1 cellular context compared by ENCODE assay signal in the genomic region with DNA sequence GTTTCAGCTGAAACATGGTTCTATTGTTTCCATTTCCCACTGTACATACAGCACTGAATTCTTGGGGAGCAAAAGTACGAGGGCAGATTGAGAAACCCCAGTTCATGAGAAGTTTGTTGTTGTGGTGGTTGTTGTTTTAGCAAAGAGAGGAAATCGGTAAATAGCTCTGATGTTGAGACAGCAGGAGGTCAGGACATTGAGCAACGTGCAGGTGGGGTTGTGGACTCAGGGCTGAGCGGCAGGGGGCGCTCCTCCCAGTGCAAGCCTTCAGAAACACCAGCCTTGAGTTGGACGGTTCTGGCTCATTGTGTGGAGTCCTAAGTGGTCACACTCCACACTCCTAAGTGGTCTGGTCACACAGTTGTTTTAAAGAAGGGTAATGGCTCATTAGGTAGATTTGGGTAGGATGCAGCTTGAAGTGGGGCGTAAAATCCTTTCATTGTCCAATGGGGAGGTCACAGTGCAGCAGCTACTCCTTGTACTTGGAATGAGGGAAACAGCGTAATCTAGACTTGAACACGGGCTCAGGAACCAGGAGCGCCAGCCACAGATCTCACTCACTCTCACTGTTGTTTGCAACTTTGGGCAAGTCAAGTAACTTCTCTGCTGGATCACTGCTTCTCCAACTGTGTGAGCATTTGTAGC.
TF ChIP-seq lines count a peak whose summit lies in the region.

No MANE protein-coding gene starts in this region.

TF ChIP-seq in HepG2, 621 proteins besides CTCF, POLR2A, EP300 and RAD21 (continued from another document and continues in another):
- TF ChIP-seq, protein P1, sequence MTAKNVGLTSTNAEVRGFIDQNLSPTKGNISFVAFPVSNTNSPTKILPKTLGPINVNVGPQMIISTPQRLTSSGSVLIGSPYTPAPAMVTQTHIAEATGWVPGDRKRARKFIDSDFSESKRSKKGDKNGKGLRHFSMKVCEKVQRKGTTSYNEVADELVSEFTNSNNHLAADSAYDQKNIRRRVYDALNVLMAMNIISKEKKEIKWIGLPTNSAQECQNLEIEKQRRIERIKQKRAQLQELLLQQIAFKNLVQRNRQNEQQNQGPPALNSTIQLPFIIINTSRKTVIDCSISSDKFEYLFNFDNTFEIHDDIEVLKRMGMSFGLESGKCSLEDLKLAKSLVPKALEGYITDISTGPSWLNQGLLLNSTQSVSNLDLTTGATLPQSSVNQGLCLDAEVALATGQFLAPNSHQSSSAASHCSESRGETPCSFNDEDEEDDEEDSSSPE (CRISPR knock-in tag; IDR thresholded peaks at IDR 0.05): no peak
- TF ChIP-seq ZBTB49 (CRISPR knock-in tag; IDR thresholded peaks at IDR 0.05; ENCODE audit: borderline replicate concordance) (no peak), FOXK2 (IDR thresholded peaks at IDR 0.05) (no peak), PAXIP1 (CRISPR knock-in tag; conservative IDR thresholded peaks at IDR 0.05) (peak; percentile 33), SALL1 (CRISPR knock-in tag; IDR thresholded peaks at IDR 0.05) (peak; percentile 37; the same call in 1 of the 2 replicates), SPEN (CRISPR knock-in tag; IDR thresholded peaks at IDR 0.05; ENCODE audit: low read depth) (no peak), NPAS2 (CRISPR knock-in tag; IDR thresholded peaks at IDR 0.05; ENCODE audit: borderline replicate concordance) (no peak), NCOA1 (CRISPR knock-in tag; IDR thresholded peaks at IDR 0.05) (no peak), ZMAT5 (CRISPR knock-in tag; IDR thresholded peaks at IDR 0.05; ENCODE audit: borderline replicate concordance, low read depth) (no peak), ETV5 (CRISPR knock-in tag; IDR thresholded peaks at IDR 0.05; ENCODE audit: borderline replicate concordance) (no peak; the same call in 1 of the 2 replicates), ZNF781 (CRISPR knock-in tag; IDR thresholded peaks at IDR 0.05; ENCODE audit: borderline replicate concordance, not compliant biosample characterization) (no peak), JARID2 (CRISPR knock-in tag; IDR thresholded peaks at IDR 0.05; ENCODE audit: insufficient replicate concordance) (no peak), ZMYM3 (CRISPR knock-in tag; IDR thresholded peaks at IDR 0.05) (no peak), ZFP36L2 (CRISPR knock-in tag; IDR thresholded peaks at IDR 0.05) (no peak), CHD2 (IDR thresholded peaks at IDR 0.05; ENCODE audit: low read depth, low read length) (no peak), ZNF780A (CRISPR knock-in tag; IDR thresholded peaks at IDR 0.05) (no peak), ZNF546 (CRISPR knock-in tag; conservative IDR thresholded peaks at IDR 0.05) (no peak), THAP11 (CRISPR knock-in tag; IDR thresholded peaks at IDR 0.05) (peak; percentile 20; the same call in 1 of the 2 replicates), ZNF557 (CRISPR knock-in tag; IDR thresholded peaks at IDR 0.05) (no peak), SMC3 (IDR thresholded peaks at IDR 0.05; ENCODE audit: low read length) (peak; percentile 21; the same call in 1 of the 2 replicates), SKI (IDR thresholded peaks at IDR 0.05; ENCODE audit: partially characterized antibody) (no peak), TCF7 (IDR thresholded peaks at IDR 0.05; ENCODE audit: low read depth) (no peak), SAP130 (CRISPR knock-in tag; IDR thresholded peaks at IDR 0.05; ENCODE audit: low read depth) (peak; percentile 25; the same call in 1 of the 2 replicates), BCL6 (CRISPR knock-in tag; IDR thresholded peaks at IDR 0.05) (peak; percentile 37; the same call in 1 of the 2 replicates), NKX3-1 (CRISPR knock-in tag; IDR thresholded peaks at IDR 0.05) (no peak), ZBTB7A (CRISPR knock-in tag; IDR thresholded peaks at IDR 0.05) (no peak), U2AF1 (optimal IDR thresholded peaks at IDR 0.05; ENCODE audit: low read depth, low read length) (no peak), ZNF138 (CRISPR knock-in tag; IDR thresholded peaks at IDR 0.05; ENCODE audit: low read depth) (no peak), ZNF691 (CRISPR knock-in tag; IDR thresholded peaks at IDR 0.05; ENCODE audit: borderline replicate concordance, low read depth) (no peak), PHF5A (CRISPR knock-in tag; IDR thresholded peaks at IDR 0.05; ENCODE audit: low read depth, unreplicated experiment) (no peak), ZNF329 (CRISPR knock-in tag; IDR thresholded peaks at IDR 0.05; ENCODE audit: low read depth) (no peak; the same call in 1 of the 2 replicates), RXRB (CRISPR knock-in tag; IDR thresholded peaks at IDR 0.05; ENCODE audit: borderline replicate concordance) (no peak)
- TF ChIP-seq, protein P2, sequence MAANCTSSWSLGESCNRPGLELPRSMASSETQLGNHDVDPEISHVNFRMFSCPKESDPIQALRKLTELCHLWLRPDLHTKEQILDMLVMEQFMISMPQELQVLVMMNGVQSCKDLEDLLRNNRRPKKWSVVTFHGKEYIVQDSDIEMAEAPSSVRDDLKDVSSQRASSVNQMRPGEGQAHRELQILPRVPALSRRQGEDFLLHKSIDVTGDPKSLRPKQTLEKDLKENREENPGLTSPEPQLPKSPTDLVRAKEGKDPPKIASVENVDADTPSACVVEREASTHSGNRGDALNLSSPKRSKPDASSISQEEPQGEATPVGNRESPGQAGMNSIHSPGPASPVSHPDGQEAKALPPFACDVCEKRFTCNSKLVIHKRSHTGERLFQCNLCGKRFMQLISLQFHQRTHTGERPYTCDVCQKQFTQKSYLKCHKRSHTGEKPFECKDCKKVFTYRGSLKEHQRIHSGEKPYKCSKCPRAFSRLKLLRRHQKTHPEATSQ (CRISPR knock-in tag; IDR thresholded peaks at IDR 0.05; ENCODE audit: borderline replicate concordance): no peak
- TF ChIP-seq, protein P3, sequence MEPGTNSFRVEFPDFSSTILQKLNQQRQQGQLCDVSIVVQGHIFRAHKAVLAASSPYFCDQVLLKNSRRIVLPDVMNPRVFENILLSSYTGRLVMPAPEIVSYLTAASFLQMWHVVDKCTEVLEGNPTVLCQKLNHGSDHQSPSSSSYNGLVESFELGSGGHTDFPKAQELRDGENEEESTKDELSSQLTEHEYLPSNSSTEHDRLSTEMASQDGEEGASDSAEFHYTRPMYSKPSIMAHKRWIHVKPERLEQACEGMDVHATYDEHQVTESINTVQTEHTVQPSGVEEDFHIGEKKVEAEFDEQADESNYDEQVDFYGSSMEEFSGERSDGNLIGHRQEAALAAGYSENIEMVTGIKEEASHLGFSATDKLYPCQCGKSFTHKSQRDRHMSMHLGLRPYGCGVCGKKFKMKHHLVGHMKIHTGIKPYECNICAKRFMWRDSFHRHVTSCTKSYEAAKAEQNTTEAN (CRISPR knock-in tag; conservative IDR thresholded peaks at IDR 0.05): no peak
- TF ChIP-seq, protein P4, sequence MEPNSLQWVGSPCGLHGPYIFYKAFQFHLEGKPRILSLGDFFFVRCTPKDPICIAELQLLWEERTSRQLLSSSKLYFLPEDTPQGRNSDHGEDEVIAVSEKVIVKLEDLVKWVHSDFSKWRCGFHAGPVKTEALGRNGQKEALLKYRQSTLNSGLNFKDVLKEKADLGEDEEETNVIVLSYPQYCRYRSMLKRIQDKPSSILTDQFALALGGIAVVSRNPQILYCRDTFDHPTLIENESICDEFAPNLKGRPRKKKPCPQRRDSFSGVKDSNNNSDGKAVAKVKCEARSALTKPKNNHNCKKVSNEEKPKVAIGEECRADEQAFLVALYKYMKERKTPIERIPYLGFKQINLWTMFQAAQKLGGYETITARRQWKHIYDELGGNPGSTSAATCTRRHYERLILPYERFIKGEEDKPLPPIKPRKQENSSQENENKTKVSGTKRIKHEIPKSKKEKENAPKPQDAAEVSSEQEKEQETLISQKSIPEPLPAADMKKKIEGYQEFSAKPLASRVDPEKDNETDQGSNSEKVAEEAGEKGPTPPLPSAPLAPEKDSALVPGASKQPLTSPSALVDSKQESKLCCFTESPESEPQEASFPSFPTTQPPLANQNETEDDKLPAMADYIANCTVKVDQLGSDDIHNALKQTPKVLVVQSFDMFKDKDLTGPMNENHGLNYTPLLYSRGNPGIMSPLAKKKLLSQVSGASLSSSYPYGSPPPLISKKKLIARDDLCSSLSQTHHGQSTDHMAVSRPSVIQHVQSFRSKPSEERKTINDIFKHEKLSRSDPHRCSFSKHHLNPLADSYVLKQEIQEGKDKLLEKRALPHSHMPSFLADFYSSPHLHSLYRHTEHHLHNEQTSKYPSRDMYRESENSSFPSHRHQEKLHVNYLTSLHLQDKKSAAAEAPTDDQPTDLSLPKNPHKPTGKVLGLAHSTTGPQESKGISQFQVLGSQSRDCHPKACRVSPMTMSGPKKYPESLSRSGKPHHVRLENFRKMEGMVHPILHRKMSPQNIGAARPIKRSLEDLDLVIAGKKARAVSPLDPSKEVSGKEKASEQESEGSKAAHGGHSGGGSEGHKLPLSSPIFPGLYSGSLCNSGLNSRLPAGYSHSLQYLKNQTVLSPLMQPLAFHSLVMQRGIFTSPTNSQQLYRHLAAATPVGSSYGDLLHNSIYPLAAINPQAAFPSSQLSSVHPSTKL (CRISPR knock-in tag; IDR thresholded peaks at IDR 0.05): no peak
- TF ChIP-seq, protein P5, sequence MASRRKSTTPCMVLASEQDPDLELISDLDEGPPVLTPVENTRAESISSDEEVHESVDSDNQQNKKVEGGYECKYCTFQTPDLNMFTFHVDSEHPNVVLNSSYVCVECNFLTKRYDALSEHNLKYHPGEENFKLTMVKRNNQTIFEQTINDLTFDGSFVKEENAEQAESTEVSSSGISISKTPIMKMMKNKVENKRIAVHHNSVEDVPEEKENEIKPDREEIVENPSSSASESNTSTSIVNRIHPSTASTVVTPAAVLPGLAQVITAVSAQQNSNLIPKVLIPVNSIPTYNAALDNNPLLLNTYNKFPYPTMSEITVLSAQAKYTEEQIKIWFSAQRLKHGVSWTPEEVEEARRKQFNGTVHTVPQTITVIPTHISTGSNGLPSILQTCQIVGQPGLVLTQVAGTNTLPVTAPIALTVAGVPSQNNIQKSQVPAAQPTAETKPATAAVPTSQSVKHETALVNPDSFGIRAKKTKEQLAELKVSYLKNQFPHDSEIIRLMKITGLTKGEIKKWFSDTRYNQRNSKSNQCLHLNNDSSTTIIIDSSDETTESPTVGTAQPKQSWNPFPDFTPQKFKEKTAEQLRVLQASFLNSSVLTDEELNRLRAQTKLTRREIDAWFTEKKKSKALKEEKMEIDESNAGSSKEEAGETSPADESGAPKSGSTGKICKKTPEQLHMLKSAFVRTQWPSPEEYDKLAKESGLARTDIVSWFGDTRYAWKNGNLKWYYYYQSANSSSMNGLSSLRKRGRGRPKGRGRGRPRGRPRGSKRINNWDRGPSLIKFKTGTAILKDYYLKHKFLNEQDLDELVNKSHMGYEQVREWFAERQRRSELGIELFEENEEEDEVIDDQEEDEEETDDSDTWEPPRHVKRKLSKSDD (CRISPR knock-in tag; IDR thresholded peaks at IDR 0.05; ENCODE audit: low read depth): no peak
- TF ChIP-seq, protein P6, sequence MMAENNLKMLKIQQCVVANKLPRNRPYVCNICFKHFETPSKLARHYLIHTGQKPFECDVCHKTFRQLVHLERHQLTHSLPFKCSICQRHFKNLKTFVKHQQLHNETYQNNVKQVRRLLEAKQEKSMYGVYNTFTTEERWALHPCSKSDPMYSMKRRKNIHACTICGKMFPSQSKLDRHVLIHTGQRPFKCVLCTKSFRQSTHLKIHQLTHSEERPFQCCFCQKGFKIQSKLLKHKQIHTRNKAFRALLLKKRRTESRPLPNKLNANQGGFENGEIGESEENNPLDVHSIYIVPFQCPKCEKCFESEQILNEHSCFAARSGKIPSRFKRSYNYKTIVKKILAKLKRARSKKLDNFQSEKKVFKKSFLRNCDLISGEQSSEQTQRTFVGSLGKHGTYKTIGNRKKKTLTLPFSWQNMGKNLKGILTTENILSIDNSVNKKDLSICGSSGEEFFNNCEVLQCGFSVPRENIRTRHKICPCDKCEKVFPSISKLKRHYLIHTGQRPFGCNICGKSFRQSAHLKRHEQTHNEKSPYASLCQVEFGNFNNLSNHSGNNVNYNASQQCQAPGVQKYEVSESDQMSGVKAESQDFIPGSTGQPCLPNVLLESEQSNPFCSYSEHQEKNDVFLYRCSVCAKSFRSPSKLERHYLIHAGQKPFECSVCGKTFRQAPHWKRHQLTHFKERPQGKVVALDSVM (CRISPR knock-in tag; IDR thresholded peaks at IDR 0.05): no peak
